ENCODE assay signal across 20 cellular contexts in genomic region chr1:68984289-68984688, GRCh38.
"Had no signal": no experiment of that assay in that cellular context is flagged by ENCODE, and none has a peak within 500 bp of the region (broad histone marks: within the 10 kb centered on the region; RNA-seq: fewer than 3 reads in every experiment).

No MANE protein-coding gene starts in this region.

- DNase-seq: stimulated activated CD4-positive, alpha-beta T cell treated with anti-CD3 and anti-CD28 coated beads, Interleukin-2, amount 100 ng/mL, for 48 hours; stimulated activated CD4-positive, alpha-beta T cell treated with anti-CD3 and anti-CD28 coated beads, Interleukin-4, amount 100 ng/mL, for 1 hour; stimulated activated CD4-positive, alpha-beta T cell treated with anti-CD3 and anti-CD28 coated beads, Interleukin-4, amount 100 ng/mL, for 24 hours; stimulated activated CD4-positive, alpha-beta T cell treated with anti-CD3 and anti-CD28 coated beads, Interleukin-4, amount 100 ng/mL, for 4 hours; stimulated activated CD8-positive, alpha-beta memory T cell treated with anti-CD3 and anti-CD28 coated beads, Interleukin-4, amount 100 ng/mL, for 48 hours; stimulated activated naive B cell treated with anti-CD40 and anti-IgM and Interleukin-4, amounts not matched to agents 10 μg/mL and 1 μg/mL and 100 μg/mL, for 72 hours; stimulated activated naive CD4-positive, alpha-beta T cell; stimulated activated naive CD4-positive, alpha-beta T cell treated with Interleukin-2 at 50 U/mL for 16 hours; stimulated activated naive CD8-positive, alpha-beta T cell treated with anti-CD3 and anti-CD28 coated beads, Interleukin-15, amount 100 ng/mL, for 72 hours; stimulated activated naive CD8-positive, alpha-beta T cell treated with anti-CD3 and anti-CD28 coated beads, Interleukin-15, Interleukin-2, amounts not matched to agents 100 U/mL and 50 U/mL, for 24 hours; stomach; substantia nigra; testis; thyroid gland; tibial artery; transverse colon; trophoblast cell; upper lobe of left lung; upper lobe of right lung; uterus had no signal
